24 cellular contexts compared by ENCODE assay signal in genomic region chr17:73462830-73463229, GRCh38.
A peak's percentile ranks its signal among the peaks of the same experiment; 100 is the strongest.
DNase-seq lines count a peak whose midpoint lies in the region; ATAC-seq and TF ChIP-seq lines count a peak whose summit lies in the region.
"Had no signal": no experiment of that assay in that cellular context is flagged by ENCODE, and none has a peak within 500 bp of the region (broad histone marks: within the 10 kb centered on the region; RNA-seq: fewer than 3 reads in every experiment).

No MANE protein-coding gene starts in this region.

- no peak for TF ChIP-seq EP300 in neural cell (conservative IDR thresholded peaks at IDR 0.05; ENCODE audit: poor library complexity, severe bottlenecking)

- H3K79me2 ChIP-seq in neural cell (replicated peaks; ENCODE audit: insufficient read depth, low read length) = no peaks in the 10 kb centered on the region

- peak overlapping the region; percentile 28 for H3K9ac ChIP-seq in neural cell (ENCODE audit: low read length)

- H3K4me3 ChIP-seq in neural cell (ENCODE audit: low read length) (no peak overlapping the region), thyroid gland (replicated peaks in 1 of 3) (no peak overlapping the region)
- H3K4me3 ChIP-seq: heart right ventricle, prostate gland had no signal

- peak overlapping the region; percentile 56 for H3K27ac ChIP-seq in neural cell (ENCODE audit: low read length)
- H3K27ac ChIP-seq in thyroid gland = no peak overlapping the region
- H3K27ac ChIP-seq: heart right ventricle, HL-60, neutrophil, prostate gland had no signal

- H3K36me3 ChIP-seq in neural cell (ENCODE audit: insufficient read depth, low read length) (no peaks in the 10 kb centered on the region), thyroid gland (no peaks in the 10 kb centered on the region)
- H3K36me3 ChIP-seq: heart right ventricle, neutrophil, prostate gland had no signal

- H3F3A ChIP-seq in neural cell (ENCODE audit: insufficient read depth, low read length, poor library complexity, severe bottlenecking) = no peaks in the 10 kb centered on the region

- H3K27me3 ChIP-seq in neural cell (ENCODE audit: insufficient read depth, low read depth, low read length) = no peaks in the 10 kb centered on the region
- H3K27me3 ChIP-seq in thyroid gland = no peaks in the 10 kb centered on the region
- H3K27me3 ChIP-seq: heart right ventricle, neutrophil had no signal

- no peak overlapping the region for H3K4me2 ChIP-seq in neural cell (ENCODE audit: low read length)

- no peaks in the 10 kb centered on the region for H4K20me1 ChIP-seq in neural cell (ENCODE audit: insufficient read depth)

- H3K9me3 ChIP-seq in neural cell (ENCODE audit: low read length) = no peaks in the 10 kb centered on the region
- H3K9me3 ChIP-seq in thyroid gland = no peaks in the 10 kb centered on the region
- H3K9me3 ChIP-seq: Caco-2, neutrophil, prostate gland had no signal

- no peak overlapping the region for H2AFZ ChIP-seq in neural cell (ENCODE audit: low read depth, low read length)

- H3K9me2 ChIP-seq in neural cell (ENCODE audit: insufficient read depth, low read length) = no peaks in the 10 kb centered on the region

- TF ChIP-seq CTCF in neural cell (IDR thresholded peaks at IDR 0.05; ENCODE audit: poor library complexity, severe bottlenecking) = no peak
- no peak for TF ChIP-seq CTCF in thyroid gland (IDR thresholded peaks at IDR 0.05)

- H3K4me1 ChIP-seq in thyroid gland = no peaks in the 10 kb centered on the region
- H3K4me1 ChIP-seq: Caco-2, heart right ventricle, prostate gland had no signal

- WGBS in thyroid gland, 2 donors = 65 to 72% methylated on average over 8 of the region's 8 CpGs

- no peak for TF ChIP-seq POLR2A in thyroid gland (IDR thresholded peaks at IDR 0.05)

- intact Hi-C loops in thyroid gland (cut with DNase I) = no loop called here

- ATAC-seq in GM19455 (IDR thresholded peaks at IDR 0.05; ENCODE audit: unreplicated experiment) = no peak
- ATAC-seq: heart right ventricle, HepG2 had no signal

- no peak for TF ChIP-seq RAD21 in neural cell (conservative IDR thresholded peaks at IDR 0.05)

- DNase-seq in NCI-H1417 (lab: John Stamatoyannopoulos, UW) (peak; percentile 65 to 91 (median 89)), NCI-H1417 treated with DMSO at 0.1 percent for 48 hours (lab: John Stamatoyannopoulos, UW) (no peak), NCI-H1436 (lab: John Stamatoyannopoulos, UW) (peak; percentile 76), NCI-H69 (lab: John Stamatoyannopoulos, UW) (peak; percentile 93), thyroid gland (no peak)
- DNase-seq in central memory CD4-positive, alpha-beta T cell = no peak
- DNase-seq: activated CD4-positive, alpha-beta T cell treated with anti-CD3 and anti-CD28 coated beads for 1 hour; activated T-cell treated with anti-CD3 and anti-CD28 coated beads, Interleukin-2, amount 50 U/mL, for 24 hours; AML-193; Caco-2; effector CD8-positive, alpha-beta T cell; HCEC 1CT; heart right ventricle; Kasumi-1; mesenchymal stem cell; NK-92 treated with Interleukin-12 subunit alpha and Interleukin-12 subunit beta, amount 100 ng/mL, for 24 hours; SIG-M5; T-helper 1 cell had no signal

TF ChIP-seq in neural cell, 6 proteins besides CTCF, POLR2A, EP300 and RAD21:
- TF ChIP-seq TAF1 (IDR thresholded peaks at IDR 0.05; ENCODE audit: low read depth) = no peak
- TF ChIP-seq SMC3 (conservative IDR thresholded peaks at IDR 0.05; ENCODE audit: poor library complexity) = no peak
- no peak for TF ChIP-seq MXI1 (conservative IDR thresholded peaks at IDR 0.05; ENCODE audit: poor library complexity, severe bottlenecking)
- TF ChIP-seq EZH2 (IDR thresholded peaks at IDR 0.05; ENCODE audit: borderline replicate concordance, insufficient read depth, low read length, poor library complexity, severe bottlenecking) = no peak
- peak; percentile 11 for TF ChIP-seq POLR2AphosphoS5 (IDR thresholded peaks at IDR 0.05)
- TF ChIP-seq REST (IDR thresholded peaks at IDR 0.05; ENCODE audit: borderline replicate concordance) = no peak
TF ChIP-seq in neural cell: peak in this region for 1.

Comparison
In these comparisons a context has a peak if more than half of its experiments do, and no peak if none do; other contexts are left out.
1. DNase-seq: peak in NCI-H1417 (3 of 3), NCI-H1436 (single experiment) and NCI-H69 (single experiment); none in NCI-H1417 treated with DMSO at 0.1 percent for 48 hours (single experiment), central memory CD4-positive, alpha-beta T cell (single experiment) and thyroid gland (0 of 2).